1 cellular context compared by ENCODE assay signal in genomic region chr15:80160570-80161156, GRCh38.
TF ChIP-seq lines count a peak whose summit lies in the region.

No MANE protein-coding gene starts in this region.

TF ChIP-seq in SK-N-SH, 30 proteins besides CTCF, POLR2A, EP300 and RAD21 (continued from another document):
- TF ChIP-seq USF1 (IDR thresholded peaks at IDR 0.05; ENCODE audit: borderline replicate concordance, low read depth) (peak; percentile 63; the same call in 1 of the 2 replicates), FOSL2 (IDR thresholded peaks at IDR 0.05; ENCODE audit: borderline replicate concordance, low read depth) (peak; percentile 17; the same call in 1 of the 2 replicates), RCOR1 (IDR thresholded peaks at IDR 0.05; ENCODE audit: low read length) (no peak), YY1 (IDR thresholded peaks at IDR 0.05; ENCODE audit: low read depth) (no peak), FOXJ3 (CRISPR knock-in tag; IDR thresholded peaks at IDR 0.05) (no peak), ZBTB33 (IDR thresholded peaks at IDR 0.05; ENCODE audit: borderline replicate concordance, low read depth) (no peak), CHD2 (IDR thresholded peaks at IDR 0.05; ENCODE audit: low read length, partially characterized antibody) (no peak), ELF1 (IDR thresholded peaks at IDR 0.05) (peak; percentile 43; the same call in 1 of the 2 replicates), FOXM1 (IDR thresholded peaks at IDR 0.05; ENCODE audit: low read depth) (no peak), TCF12 (IDR thresholded peaks at IDR 0.05) (peak; percentile 13; the same call in 1 of the 2 replicates), RFX5 (IDR thresholded peaks at IDR 0.05; ENCODE audit: low read length) (no peak)
TF ChIP-seq in SK-N-SH: peak in this region for 5.
